1 cellular context compared by ENCODE assay signal in the genomic region with DNA sequence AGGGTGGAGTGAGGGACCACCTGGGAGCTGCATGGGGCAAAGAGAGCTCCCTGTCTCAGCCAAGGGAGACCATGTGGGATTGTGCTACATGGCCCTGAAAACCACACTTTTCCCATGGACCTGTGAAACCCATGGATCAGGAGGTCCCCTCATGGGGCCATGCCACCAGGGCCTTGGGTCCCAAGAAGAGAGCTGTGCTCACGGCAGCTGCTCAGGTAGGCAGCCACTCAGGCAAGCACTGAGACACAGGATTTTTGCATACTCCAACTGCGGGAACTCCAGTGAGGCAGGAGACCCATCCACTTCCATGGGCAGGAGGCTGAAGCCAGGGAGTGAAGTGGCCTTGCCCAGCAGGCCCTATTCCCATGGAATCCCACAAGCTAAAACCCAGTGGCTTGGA.
TF ChIP-seq lines count a peak whose summit lies in the region.

No MANE protein-coding gene starts in this region.

TF ChIP-seq in HepG2, 621 proteins besides CTCF, POLR2A, EP300 and RAD21:
- TF ChIP-seq REST (IDR thresholded peaks at IDR 0.05; ENCODE audit: borderline replicate concordance in 1 of 2, low read depth in 1 of 2, low read length in 2 of 2) (no peak), NFIB (CRISPR knock-in tag; IDR thresholded peaks at IDR 0.05; ENCODE audit: borderline replicate concordance) (no peak), PAWR (CRISPR knock-in tag; IDR thresholded peaks at IDR 0.05; ENCODE audit: borderline replicate concordance) (no peak), ZNF564 (CRISPR knock-in tag; IDR thresholded peaks at IDR 0.05) (no peak), SMAD3 (CRISPR knock-in tag; IDR thresholded peaks at IDR 0.05) (no peak), TCF7 (IDR thresholded peaks at IDR 0.05; ENCODE audit: low read depth) (no peak), ZBTB38 (CRISPR knock-in tag; IDR thresholded peaks at IDR 0.05) (no peak), SRY (CRISPR knock-in tag; IDR thresholded peaks at IDR 0.05) (no peak), DZIP1 (CRISPR knock-in tag; IDR thresholded peaks at IDR 0.05) (no peak), HNRNPL (IDR thresholded peaks at IDR 0.05; ENCODE audit: low read depth, low read length) (no peak), MTA3 (CRISPR knock-in tag; IDR thresholded peaks at IDR 0.05) (no peak), ZNF460 (CRISPR knock-in tag; IDR thresholded peaks at IDR 0.05; ENCODE audit: borderline replicate concordance) (no peak), TCF12 (IDR thresholded peaks at IDR 0.05) (no peak), TCF12 (CRISPR knock-in tag; IDR thresholded peaks at IDR 0.05) (no peak), ZNF510 (CRISPR knock-in tag; IDR thresholded peaks at IDR 0.05; ENCODE audit: low read depth) (no peak), ATF7-NPFF (CRISPR knock-in tag; IDR thresholded peaks at IDR 0.05; ENCODE audit: low read depth) (no peak)
- TF ChIP-seq, protein P1, sequence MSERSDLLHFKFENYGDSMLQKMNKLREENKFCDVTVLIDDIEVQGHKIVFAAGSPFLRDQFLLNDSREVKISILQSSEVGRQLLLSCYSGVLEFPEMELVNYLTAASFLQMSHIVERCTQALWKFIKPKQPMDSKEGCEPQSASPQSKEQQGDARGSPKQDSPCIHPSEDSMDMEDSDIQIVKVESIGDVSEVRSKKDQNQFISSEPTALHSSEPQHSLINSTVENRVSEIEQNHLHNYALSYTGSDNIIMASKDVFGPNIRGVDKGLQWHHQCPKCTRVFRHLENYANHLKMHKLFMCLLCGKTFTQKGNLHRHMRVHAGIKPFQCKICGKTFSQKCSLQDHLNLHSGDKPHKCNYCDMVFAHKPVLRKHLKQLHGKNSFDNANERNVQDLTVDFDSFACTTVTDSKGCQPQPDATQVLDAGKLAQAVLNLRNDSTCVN (CRISPR knock-in tag; IDR thresholded peaks at IDR 0.05; ENCODE audit: borderline replicate concordance): no peak
- TF ChIP-seq, protein P2, sequence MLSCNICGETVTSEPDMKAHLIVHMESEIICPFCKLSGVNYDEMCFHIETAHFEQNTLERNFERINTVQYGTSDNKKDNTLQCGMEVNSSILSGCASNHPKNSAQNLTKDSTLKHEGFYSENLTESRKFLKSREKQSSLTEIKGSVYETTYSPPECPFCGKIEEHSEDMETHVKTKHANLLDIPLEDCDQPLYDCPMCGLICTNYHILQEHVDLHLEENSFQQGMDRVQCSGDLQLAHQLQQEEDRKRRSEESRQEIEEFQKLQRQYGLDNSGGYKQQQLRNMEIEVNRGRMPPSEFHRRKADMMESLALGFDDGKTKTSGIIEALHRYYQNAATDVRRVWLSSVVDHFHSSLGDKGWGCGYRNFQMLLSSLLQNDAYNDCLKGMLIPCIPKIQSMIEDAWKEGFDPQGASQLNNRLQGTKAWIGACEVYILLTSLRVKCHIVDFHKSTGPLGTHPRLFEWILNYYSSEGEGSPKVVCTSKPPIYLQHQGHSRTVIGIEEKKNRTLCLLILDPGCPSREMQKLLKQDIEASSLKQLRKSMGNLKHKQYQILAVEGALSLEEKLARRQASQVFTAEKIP (CRISPR knock-in tag; IDR thresholded peaks at IDR 0.05; ENCODE audit: borderline replicate concordance): no peak
- TF ChIP-seq, protein P3, sequence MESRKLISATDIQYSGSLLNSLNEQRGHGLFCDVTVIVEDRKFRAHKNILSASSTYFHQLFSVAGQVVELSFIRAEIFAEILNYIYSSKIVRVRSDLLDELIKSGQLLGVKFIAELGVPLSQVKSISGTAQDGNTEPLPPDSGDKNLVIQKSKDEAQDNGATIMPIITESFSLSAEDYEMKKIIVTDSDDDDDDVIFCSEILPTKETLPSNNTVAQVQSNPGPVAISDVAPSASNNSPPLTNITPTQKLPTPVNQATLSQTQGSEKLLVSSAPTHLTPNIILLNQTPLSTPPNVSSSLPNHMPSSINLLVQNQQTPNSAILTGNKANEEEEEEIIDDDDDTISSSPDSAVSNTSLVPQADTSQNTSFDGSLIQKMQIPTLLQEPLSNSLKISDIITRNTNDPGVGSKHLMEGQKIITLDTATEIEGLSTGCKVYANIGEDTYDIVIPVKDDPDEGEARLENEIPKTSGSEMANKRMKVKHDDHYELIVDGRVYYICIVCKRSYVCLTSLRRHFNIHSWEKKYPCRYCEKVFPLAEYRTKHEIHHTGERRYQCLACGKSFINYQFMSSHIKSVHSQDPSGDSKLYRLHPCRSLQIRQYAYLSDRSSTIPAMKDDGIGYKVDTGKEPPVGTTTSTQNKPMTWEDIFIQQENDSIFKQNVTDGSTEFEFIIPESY (CRISPR knock-in tag; IDR thresholded peaks at IDR 0.05): no peak
TF ChIP-seq in HepG2: peak in this region for 0.
